In the genomic region with DNA sequence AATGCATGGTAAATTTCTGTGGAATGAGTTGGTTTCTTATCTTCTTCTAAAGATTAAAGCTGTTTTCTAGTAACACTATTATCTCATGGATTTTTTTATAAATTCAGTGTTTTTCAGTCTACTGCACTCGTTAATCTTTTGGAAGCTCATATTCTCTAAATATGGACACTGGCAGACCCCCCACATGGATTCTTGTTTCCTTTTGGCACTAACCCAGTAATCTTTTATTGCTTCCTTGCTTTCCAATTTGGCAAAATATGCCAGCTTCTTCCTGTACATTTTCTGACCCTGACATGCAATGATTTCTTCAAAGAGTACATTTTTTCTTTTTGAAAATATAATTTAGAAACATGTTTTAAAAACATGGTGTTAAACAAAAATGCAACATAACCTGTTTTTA, we compare ENCODE assay signal across 17 cellular contexts.
DNase-seq lines count a peak whose midpoint lies in the region; ATAC-seq, FAIRE-seq and TF ChIP-seq lines count a peak whose summit lies in the region.
"Had no signal": no experiment of that assay in that cellular context is flagged by ENCODE, and none has a peak within 500 bp of the region (broad histone marks: within the 10 kb centered on the region; RNA-seq: fewer than 3 reads in every experiment).

No MANE protein-coding gene starts in this region.

- no peak for TF ChIP-seq EP300 in A549 (IDR thresholded peaks at IDR 0.05)

- TF ChIP-seq POLR2A in A549 (IDR thresholded peaks at IDR 0.05; ENCODE audit: low read length): no peak
- TF ChIP-seq POLR2A in endothelial cell of umbilical vein (IDR thresholded peaks at IDR 0.05; ENCODE audit: low read depth, low read length): no peak

- H3K36me3 ChIP-seq in endothelial cell of umbilical vein (ENCODE audit: control insufficient read depth in 2 of 2, extremely low read depth in 1 of 2, insufficient read depth in 2 of 2, low read length in 2 of 2): no peaks in the 10 kb centered on the region

- no peak overlapping the region for H3K4me3 ChIP-seq in A549
- no peak overlapping the region for H3K4me3 ChIP-seq in endothelial cell of umbilical vein (replicated peaks in 1 of 3; ENCODE audit: insufficient read depth in 1 of 3, low read depth in 1 of 3, low read length in 3 of 3)

- H3K9me3 ChIP-seq in A549 (no peaks in the 10 kb centered on the region), endothelial cell of umbilical vein (replicated peaks; ENCODE audit: control insufficient read depth, insufficient read depth, low read length) (no peaks in the 10 kb centered on the region)

- BruUV-seq in endothelial cell of umbilical vein (replicated peaks; lab: Mats Ljungman, UMichigan): no TSS peak

- H3K9ac ChIP-seq in endothelial cell of umbilical vein (replicated peaks; ENCODE audit: extremely low read depth, insufficient read depth, low read length): no peak overlapping the region

- dilution Hi-C loops in endothelial cell of umbilical vein (cut with MboI; ENCODE audit: extremely low pct_ligation_motif_present, low sequenced_read_pairs): no loop called here

- DNase-seq in A549 (ENCODE audit: low read depth in 1 of 2, low spot score in 1 of 2) (no peak), Daoy (ENCODE audit: low read depth) (peak; percentile 7), NCI-H69 (lab: John Stamatoyannopoulos, UW) (peak; percentile 82), endothelial cell of umbilical vein (ENCODE audit: low read depth, low spot score) (peak; percentile 25), AG08396 (ENCODE audit: low spot score) (no peak), GDM1 (lab: John Stamatoyannopoulos, UW) (no peak), SIG-M5 treated with dmso at 0.1 percent for 504 hours (lab: John Stamatoyannopoulos, UW; ENCODE audit: unreplicated experiment) (no peak)
- DNase-seq: C1 segment of cervical spinal cord; DMS79; HCEC 1CT; NCI-H1694 treated with DMSO at 0.1 percent for 48 hours; NCI-H345; NCI-H526; NK-92 treated with Interleukin-12 subunit alpha and Interleukin-12 subunit beta, amount 100 ng/mL, for 24 hours; Right ventricle myocardium superior; T-helper 1 cell had no signal

- ATAC-seq in A549 (no peak), GM19463 (IDR thresholded peaks at IDR 0.05; ENCODE audit: unreplicated experiment) (no peak)

- TF ChIP-seq RAD21 in A549 (conservative IDR thresholded peaks at IDR 0.05 in 1 of 2, IDR thresholded peaks at IDR 0.05 in 1 of 2): no peak

- no peaks in the 10 kb centered on the region for H4K20me1 ChIP-seq in endothelial cell of umbilical vein (replicated peaks; ENCODE audit: control insufficient read depth, extremely low read depth, insufficient read depth, low read length)

- H3K4me1 ChIP-seq in A549 (peaks cover 9% of the 10 kb centered on the region), endothelial cell of umbilical vein (ENCODE audit: control insufficient read depth, extremely low read depth, insufficient read depth, low read length) (peaks cover 12% of the 10 kb centered on the region)

- 21% methylated on average over 1 of the region's 1 CpG for WGBS in A549 (ENCODE audit: missing lambda C conversion rate)

- H3K4me2 ChIP-seq in A549 (peak overlapping the region; percentile 21; the same call in 2 of the 3 replicates), endothelial cell of umbilical vein (ENCODE audit: insufficient read depth, low read length) (peak overlapping the region; percentile 85)

- no peak for TF ChIP-seq CTCF in A549 (IDR thresholded peaks at IDR 0.05)
- TF ChIP-seq CTCF in endothelial cell of umbilical vein (IDR thresholded peaks at IDR 0.05; ENCODE audit: extremely low read depth in 1 of 2, insufficient read depth in 1 of 2, low read depth in 1 of 2, low read length in 2 of 2): no peak

- H3K79me2 ChIP-seq in endothelial cell of umbilical vein (ENCODE audit: control insufficient read depth, insufficient read depth, low read length): no peaks in the 10 kb centered on the region

- H3K27ac ChIP-seq in A549 (no peak overlapping the region), endothelial cell of umbilical vein (ENCODE audit: insufficient read depth, low read depth, low read length) (no peak overlapping the region)

- CTCF ChIA-PET in A549 (lab: Yijun Ruan, JAX) (no interaction called here), endothelial cell of umbilical vein (lab: Charles Lee) (interaction anchor here (0.8 to 1.3 kb wide), 4 partner anchors 10 to 28 kb away, joined by 3 to 4 read pairs (median 3); no protein-coding TSS in a partner anchor)

- POLR2A ChIA-PET in A549 (lab: Yijun Ruan, JAX) (no interaction called here), endothelial cell of umbilical vein (lab: Charles Lee) (interaction anchor here (0.7 kb wide), 1 partner anchor 236 kb away, joined by 3 read pairs; no protein-coding TSS in a partner anchor)

- H2AFZ ChIP-seq in endothelial cell of umbilical vein (ENCODE audit: low read depth, low read length): peak overlapping the region; percentile 48

- FAIRE-seq in A549 (lab: Jason Lieb, UNC) (no peak), endothelial cell of umbilical vein (lab: Jason Lieb, UNC) (no peak)

- no peaks in the 10 kb centered on the region for H3K27me3 ChIP-seq in endothelial cell of umbilical vein (ENCODE audit: control insufficient read depth in 2 of 2, insufficient read depth in 2 of 2, low read length in 2 of 2)

- intact Hi-C loops in endothelial cell of umbilical vein (cut with micrococcal nuclease): no loop called here

- H3K9me1 ChIP-seq in endothelial cell of umbilical vein (replicated peaks; ENCODE audit: control insufficient read depth, extremely low read depth, insufficient read depth, low read length): no peaks in the 10 kb centered on the region

TF ChIP-seq in A549, 52 proteins besides CTCF, POLR2A, EP300 and RAD21 (continues in another document):
- no peak for TF ChIP-seq RNF2 (IDR thresholded peaks at IDR 0.05; ENCODE audit: borderline replicate concordance, low read depth)
- TF ChIP-seq KDM1A (IDR thresholded peaks at IDR 0.05; ENCODE audit: low read depth): no peak
- no peak for TF ChIP-seq JUNB (IDR thresholded peaks at IDR 0.05)
- no peak for TF ChIP-seq HEYL (CRISPR knock-in tag; IDR thresholded peaks at IDR 0.05)
- TF ChIP-seq RCOR1 (IDR thresholded peaks at IDR 0.05; ENCODE audit: low read depth, low read length): no peak
- TF ChIP-seq TFCP2L1 (CRISPR knock-in tag; IDR thresholded peaks at IDR 0.05): no peak
- TF ChIP-seq MAFK (IDR thresholded peaks at IDR 0.05; ENCODE audit: partially characterized antibody): no peak
- TF ChIP-seq, protein P1, sequence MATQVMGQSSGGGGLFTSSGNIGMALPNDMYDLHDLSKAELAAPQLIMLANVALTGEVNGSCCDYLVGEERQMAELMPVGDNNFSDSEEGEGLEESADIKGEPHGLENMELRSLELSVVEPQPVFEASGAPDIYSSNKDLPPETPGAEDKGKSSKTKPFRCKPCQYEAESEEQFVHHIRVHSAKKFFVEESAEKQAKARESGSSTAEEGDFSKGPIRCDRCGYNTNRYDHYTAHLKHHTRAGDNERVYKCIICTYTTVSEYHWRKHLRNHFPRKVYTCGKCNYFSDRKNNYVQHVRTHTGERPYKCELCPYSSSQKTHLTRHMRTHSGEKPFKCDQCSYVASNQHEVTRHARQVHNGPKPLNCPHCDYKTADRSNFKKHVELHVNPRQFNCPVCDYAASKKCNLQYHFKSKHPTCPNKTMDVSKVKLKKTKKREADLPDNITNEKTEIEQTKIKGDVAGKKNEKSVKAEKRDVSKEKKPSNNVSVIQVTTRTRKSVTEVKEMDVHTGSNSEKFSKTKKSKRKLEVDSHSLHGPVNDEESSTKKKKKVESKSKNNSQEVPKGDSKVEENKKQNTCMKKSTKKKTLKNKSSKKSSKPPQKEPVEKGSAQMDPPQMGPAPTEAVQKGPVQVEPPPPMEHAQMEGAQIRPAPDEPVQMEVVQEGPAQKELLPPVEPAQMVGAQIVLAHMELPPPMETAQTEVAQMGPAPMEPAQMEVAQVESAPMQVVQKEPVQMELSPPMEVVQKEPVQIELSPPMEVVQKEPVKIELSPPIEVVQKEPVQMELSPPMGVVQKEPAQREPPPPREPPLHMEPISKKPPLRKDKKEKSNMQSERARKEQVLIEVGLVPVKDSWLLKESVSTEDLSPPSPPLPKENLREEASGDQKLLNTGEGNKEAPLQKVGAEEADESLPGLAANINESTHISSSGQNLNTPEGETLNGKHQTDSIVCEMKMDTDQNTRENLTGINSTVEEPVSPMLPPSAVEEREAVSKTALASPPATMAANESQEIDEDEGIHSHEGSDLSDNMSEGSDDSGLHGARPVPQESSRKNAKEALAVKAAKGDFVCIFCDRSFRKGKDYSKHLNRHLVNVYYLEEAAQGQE (IDR thresholded peaks at IDR 0.05): no peak

TF ChIP-seq in endothelial cell of umbilical vein, 7 proteins besides CTCF, POLR2A, EP300 and RAD21:
- TF ChIP-seq POLR2AphosphoS5 (IDR thresholded peaks at IDR 0.05; ENCODE audit: insufficient read depth, low read depth, low read length) (no peak), GATA2 (IDR thresholded peaks at IDR 0.05; ENCODE audit: insufficient read depth, insufficient read length, low read depth, low read length) (no peak), EZH2 (IDR thresholded peaks at IDR 0.05; ENCODE audit: borderline replicate concordance, low read depth, low read length, severe bottlenecking) (no peak), JUN (IDR thresholded peaks at IDR 0.05; ENCODE audit: borderline replicate concordance, insufficient read depth, insufficient read length, low read depth) (no peak), MYC (IDR thresholded peaks at IDR 0.05; ENCODE audit: low read depth, low read length) (no peak), FOS (IDR thresholded peaks at IDR 0.05; ENCODE audit: borderline replicate concordance, insufficient read depth, low read length) (no peak)
- TF ChIP-seq, protein P2, sequence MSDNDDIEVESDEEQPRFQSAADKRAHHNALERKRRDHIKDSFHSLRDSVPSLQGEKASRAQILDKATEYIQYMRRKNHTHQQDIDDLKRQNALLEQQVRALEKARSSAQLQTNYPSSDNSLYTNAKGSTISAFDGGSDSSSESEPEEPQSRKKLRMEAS (IDR thresholded peaks at IDR 0.05; ENCODE audit: insufficient read depth, insufficient read length): no peak
TF ChIP-seq in endothelial cell of umbilical vein: peak in this region for 0.

Comparison
In these comparisons a context has a peak if more than half of its experiments do, and no peak if none do; other contexts are left out.
1. DNase-seq: peak in Daoy (single experiment), NCI-H69 (single experiment) and endothelial cell of umbilical vein (single experiment); none in A549 (0 of 2), AG08396 (single experiment), GDM1 (single experiment) and SIG-M5 treated with dmso at 0.1 percent for 504 hours (single experiment).